1 cellular context compared by ENCODE assay signal in genomic region chr6:157764346-157765068, GRCh38.
TF ChIP-seq lines count a peak whose summit lies in the region.

No MANE protein-coding gene starts in this region.

TF ChIP-seq in HepG2, 621 proteins besides CTCF, POLR2A, EP300 and RAD21 (continued from another document and continues in another):
- TF ChIP-seq MIXL1 (CRISPR knock-in tag; IDR thresholded peaks at IDR 0.05) (0 out of 2 replicates have a peak, but pooled peaks have one; percentile 35), ZNF253 (CRISPR knock-in tag; IDR thresholded peaks at IDR 0.05; ENCODE audit: borderline replicate concordance) (no peak), KAT8 (CRISPR knock-in tag; IDR thresholded peaks at IDR 0.05) (peak; percentile 80), RFX1 (IDR thresholded peaks at IDR 0.05) (no peak), SALL2 (CRISPR knock-in tag; IDR thresholded peaks at IDR 0.05) (no peak), PTBP1 (IDR thresholded peaks at IDR 0.05; ENCODE audit: low read depth, low read length, poor library complexity, severe bottlenecking) (no peak), CBX5 (CRISPR knock-in tag; IDR thresholded peaks at IDR 0.05; ENCODE audit: borderline replicate concordance) (peak; percentile 73; the same call in 1 of the 2 replicates), CC2D1A (CRISPR knock-in tag; IDR thresholded peaks at IDR 0.05) (no peak), MYC (CRISPR knock-in tag; IDR thresholded peaks at IDR 0.05; ENCODE audit: borderline replicate concordance) (peak; percentile 85), MED1 (CRISPR knock-in tag; IDR thresholded peaks at IDR 0.05) (peak; percentile 50; the same call in 1 of the 2 replicates), FOSL2 (CRISPR knock-in tag; IDR thresholded peaks at IDR 0.05) (peak; percentile 96), ZNF280B (CRISPR knock-in tag; IDR thresholded peaks at IDR 0.05; ENCODE audit: borderline replicate concordance) (no peak; the same call in 1 of the 2 replicates), PATZ1 (CRISPR knock-in tag; IDR thresholded peaks at IDR 0.05) (peak; percentile 85), ZNF7 (CRISPR knock-in tag; IDR thresholded peaks at IDR 0.05) (no peak), ZNF33A (CRISPR knock-in tag; IDR thresholded peaks at IDR 0.05; ENCODE audit: borderline replicate concordance) (peak; percentile 84; the same call in 1 of the 2 replicates), HMGXB4 (CRISPR knock-in tag; IDR thresholded peaks at IDR 0.05; ENCODE audit: borderline replicate concordance in 1 of 2, low read depth in 1 of 2) (peak in 1 of 2 experiments; percentile 37; a peak in 1 of 4 replicates), ZMYM4 (CRISPR knock-in tag; IDR thresholded peaks at IDR 0.05) (0 out of 2 replicates have a peak, but pooled peaks have one; percentile 19), BORCS8-MEF2B (CRISPR knock-in tag; IDR thresholded peaks at IDR 0.05) (0 out of 2 replicates have a peak, but pooled peaks have one; percentile 30), PLSCR1 (CRISPR knock-in tag; IDR thresholded peaks at IDR 0.05; ENCODE audit: borderline replicate concordance) (no peak), MAX (IDR thresholded peaks at IDR 0.05) (peak; percentile 95), NR2F1 (CRISPR knock-in tag; IDR thresholded peaks at IDR 0.05) (no peak), ZNF382 (CRISPR knock-in tag; IDR thresholded peaks at IDR 0.05; ENCODE audit: borderline replicate concordance) (no peak), NAIF1 (CRISPR knock-in tag; IDR thresholded peaks at IDR 0.05; ENCODE audit: borderline replicate concordance) (no peak), SRSF4 (IDR thresholded peaks at IDR 0.05; ENCODE audit: low read depth, low read length, poor library complexity, severe bottlenecking) (no peak), BCL6 (CRISPR knock-in tag; IDR thresholded peaks at IDR 0.05) (0 out of 2 replicates have a peak, but pooled peaks have one; percentile 31), MZF1 (CRISPR knock-in tag; IDR thresholded peaks at IDR 0.05; ENCODE audit: borderline replicate concordance) (no peak), TBX3 (IDR thresholded peaks at IDR 0.05; ENCODE audit: borderline replicate concordance) (no peak), ZNF770 (CRISPR knock-in tag; IDR thresholded peaks at IDR 0.05) (no peak), ONECUT2 (CRISPR knock-in tag; IDR thresholded peaks at IDR 0.05) (no peak), ZNF543 (CRISPR knock-in tag; IDR thresholded peaks at IDR 0.05) (no peak), BRCA1 (CRISPR knock-in tag; IDR thresholded peaks at IDR 0.05) (peak; percentile 69; the same call in 1 of the 2 replicates), TRIM22 (IDR thresholded peaks at IDR 0.05) (no peak)
- TF ChIP-seq, protein P1, sequence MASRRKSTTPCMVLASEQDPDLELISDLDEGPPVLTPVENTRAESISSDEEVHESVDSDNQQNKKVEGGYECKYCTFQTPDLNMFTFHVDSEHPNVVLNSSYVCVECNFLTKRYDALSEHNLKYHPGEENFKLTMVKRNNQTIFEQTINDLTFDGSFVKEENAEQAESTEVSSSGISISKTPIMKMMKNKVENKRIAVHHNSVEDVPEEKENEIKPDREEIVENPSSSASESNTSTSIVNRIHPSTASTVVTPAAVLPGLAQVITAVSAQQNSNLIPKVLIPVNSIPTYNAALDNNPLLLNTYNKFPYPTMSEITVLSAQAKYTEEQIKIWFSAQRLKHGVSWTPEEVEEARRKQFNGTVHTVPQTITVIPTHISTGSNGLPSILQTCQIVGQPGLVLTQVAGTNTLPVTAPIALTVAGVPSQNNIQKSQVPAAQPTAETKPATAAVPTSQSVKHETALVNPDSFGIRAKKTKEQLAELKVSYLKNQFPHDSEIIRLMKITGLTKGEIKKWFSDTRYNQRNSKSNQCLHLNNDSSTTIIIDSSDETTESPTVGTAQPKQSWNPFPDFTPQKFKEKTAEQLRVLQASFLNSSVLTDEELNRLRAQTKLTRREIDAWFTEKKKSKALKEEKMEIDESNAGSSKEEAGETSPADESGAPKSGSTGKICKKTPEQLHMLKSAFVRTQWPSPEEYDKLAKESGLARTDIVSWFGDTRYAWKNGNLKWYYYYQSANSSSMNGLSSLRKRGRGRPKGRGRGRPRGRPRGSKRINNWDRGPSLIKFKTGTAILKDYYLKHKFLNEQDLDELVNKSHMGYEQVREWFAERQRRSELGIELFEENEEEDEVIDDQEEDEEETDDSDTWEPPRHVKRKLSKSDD (CRISPR knock-in tag; IDR thresholded peaks at IDR 0.05; ENCODE audit: low read depth): no peak
- TF ChIP-seq, protein P2, sequence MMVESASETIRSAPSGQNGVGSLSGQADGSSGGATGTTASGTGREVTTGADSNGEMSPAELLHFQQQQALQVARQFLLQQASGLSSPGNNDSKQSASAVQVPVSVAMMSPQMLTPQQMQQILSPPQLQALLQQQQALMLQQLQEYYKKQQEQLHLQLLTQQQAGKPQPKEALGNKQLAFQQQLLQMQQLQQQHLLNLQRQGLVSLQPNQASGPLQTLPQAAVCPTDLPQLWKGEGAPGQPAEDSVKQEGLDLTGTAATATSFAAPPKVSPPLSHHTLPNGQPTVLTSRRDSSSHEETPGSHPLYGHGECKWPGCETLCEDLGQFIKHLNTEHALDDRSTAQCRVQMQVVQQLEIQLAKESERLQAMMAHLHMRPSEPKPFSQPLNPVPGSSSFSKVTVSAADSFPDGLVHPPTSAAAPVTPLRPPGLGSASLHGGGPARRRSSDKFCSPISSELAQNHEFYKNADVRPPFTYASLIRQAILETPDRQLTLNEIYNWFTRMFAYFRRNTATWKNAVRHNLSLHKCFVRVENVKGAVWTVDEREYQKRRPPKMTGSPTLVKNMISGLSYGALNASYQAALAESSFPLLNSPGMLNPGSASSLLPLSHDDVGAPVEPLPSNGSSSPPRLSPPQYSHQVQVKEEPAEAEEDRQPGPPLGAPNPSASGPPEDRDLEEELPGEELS (CRISPR knock-in tag; IDR thresholded peaks at IDR 0.05): no peak
- TF ChIP-seq, protein P3, sequence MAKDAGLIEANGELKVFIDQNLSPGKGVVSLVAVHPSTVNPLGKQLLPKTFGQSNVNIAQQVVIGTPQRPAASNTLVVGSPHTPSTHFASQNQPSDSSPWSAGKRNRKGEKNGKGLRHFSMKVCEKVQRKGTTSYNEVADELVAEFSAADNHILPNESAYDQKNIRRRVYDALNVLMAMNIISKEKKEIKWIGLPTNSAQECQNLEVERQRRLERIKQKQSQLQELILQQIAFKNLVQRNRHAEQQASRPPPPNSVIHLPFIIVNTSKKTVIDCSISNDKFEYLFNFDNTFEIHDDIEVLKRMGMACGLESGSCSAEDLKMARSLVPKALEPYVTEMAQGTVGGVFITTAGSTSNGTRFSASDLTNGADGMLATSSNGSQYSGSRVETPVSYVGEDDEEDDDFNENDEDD (CRISPR knock-in tag; IDR thresholded peaks at IDR 0.05; ENCODE audit: borderline replicate concordance): peak; percentile 83; the same call in 1 of the 2 replicates
- TF ChIP-seq, protein P4, sequence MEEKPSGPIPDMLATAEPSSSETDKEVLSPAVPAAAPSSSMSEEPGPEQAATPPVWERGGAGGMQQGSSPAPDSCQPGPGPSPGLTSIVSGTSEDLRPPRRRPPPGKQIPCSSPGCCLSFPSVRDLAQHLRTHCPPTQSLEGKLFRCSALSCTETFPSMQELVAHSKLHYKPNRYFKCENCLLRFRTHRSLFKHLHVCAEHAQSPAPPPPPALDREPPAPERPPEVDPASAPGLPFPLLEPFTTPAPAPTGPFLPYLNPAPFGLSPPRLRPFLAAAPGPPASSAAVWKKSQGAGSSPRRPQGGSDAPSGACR (CRISPR knock-in tag; IDR thresholded peaks at IDR 0.05): no peak
- TF ChIP-seq, protein P5, sequence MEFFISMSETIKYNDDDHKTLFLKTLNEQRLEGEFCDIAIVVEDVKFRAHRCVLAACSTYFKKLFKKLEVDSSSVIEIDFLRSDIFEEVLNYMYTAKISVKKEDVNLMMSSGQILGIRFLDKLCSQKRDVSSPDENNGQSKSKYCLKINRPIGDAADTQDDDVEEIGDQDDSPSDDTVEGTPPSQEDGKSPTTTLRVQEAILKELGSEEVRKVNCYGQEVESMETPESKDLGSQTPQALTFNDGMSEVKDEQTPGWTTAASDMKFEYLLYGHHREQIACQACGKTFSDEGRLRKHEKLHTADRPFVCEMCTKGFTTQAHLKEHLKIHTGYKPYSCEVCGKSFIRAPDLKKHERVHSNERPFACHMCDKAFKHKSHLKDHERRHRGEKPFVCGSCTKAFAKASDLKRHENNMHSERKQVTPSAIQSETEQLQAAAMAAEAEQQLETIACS (CRISPR knock-in tag; IDR thresholded peaks at IDR 0.05): no peak
- TF ChIP-seq, protein P6, sequence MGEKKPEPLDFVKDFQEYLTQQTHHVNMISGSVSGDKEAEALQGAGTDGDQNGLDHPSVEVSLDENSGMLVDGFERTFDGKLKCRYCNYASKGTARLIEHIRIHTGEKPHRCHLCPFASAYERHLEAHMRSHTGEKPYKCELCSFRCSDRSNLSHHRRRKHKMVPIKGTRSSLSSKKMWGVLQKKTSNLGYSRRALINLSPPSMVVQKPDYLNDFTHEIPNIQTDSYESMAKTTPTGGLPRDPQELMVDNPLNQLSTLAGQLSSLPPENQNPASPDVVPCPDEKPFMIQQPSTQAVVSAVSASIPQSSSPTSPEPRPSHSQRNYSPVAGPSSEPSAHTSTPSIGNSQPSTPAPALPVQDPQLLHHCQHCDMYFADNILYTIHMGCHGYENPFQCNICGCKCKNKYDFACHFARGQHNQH (CRISPR knock-in tag; IDR thresholded peaks at IDR 0.05): peak; percentile 77; the same call in 1 of the 2 replicates
- TF ChIP-seq, protein P7, sequence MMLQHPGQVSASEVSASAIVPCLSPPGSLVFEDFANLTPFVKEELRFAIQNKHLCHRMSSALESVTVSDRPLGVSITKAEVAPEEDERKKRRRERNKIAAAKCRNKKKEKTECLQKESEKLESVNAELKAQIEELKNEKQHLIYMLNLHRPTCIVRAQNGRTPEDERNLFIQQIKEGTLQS (CRISPR knock-in tag; IDR thresholded peaks at IDR 0.05): no peak
